19 cellular contexts compared by ENCODE assay signal in genomic region chr6:144845181-144845580, GRCh38.
"Had no signal": no experiment of that assay in that cellular context is flagged by ENCODE, and none has a peak within 500 bp of the region (broad histone marks: within the 10 kb centered on the region; RNA-seq: fewer than 3 reads in every experiment).

No MANE protein-coding gene starts in this region.

- H3K27ac ChIP-seq: dorsolateral prefrontal cortex, neural progenitor cell, pancreas, stomach, tibial artery, uterus had no signal

- DNase-seq: activated CD4-positive, alpha-beta T cell treated with anti-CD3 and anti-CD28 coated beads for 48 hours; activated CD8-positive, alpha-beta memory T cell treated with anti-CD3 and anti-CD28 coated beads, Interleukin-2, amount 50 U/mL, for 48 hours; activated CD8-positive, alpha-beta T cell treated with anti-CD3 and anti-CD28 coated beads, Interleukin-2, amount 10 ng/mL, durations not matched to agents 7 days and 5 days; activated naive CD4-positive, alpha-beta T cell; activated naive CD8-positive, alpha-beta T cell treated with anti-CD3 and anti-CD28 coated beads, Interleukin-2, amount 50 U/mL, for 24 hours; cerebellar nuclear complex; dorsolateral prefrontal cortex; hippocampal formation; pancreas; stomach; T-helper 17 cell; tibial artery; uterus had no signal

- H3K9me3 ChIP-seq: pancreas, stomach, tibial artery, uterus had no signal

- H3K9me3 Mint-ChIP-seq: activated naive CD8-positive, alpha-beta T cell treated with anti-CD3 and anti-CD28 coated beads, Interleukin-2, amount 50 U/mL, for 24 hours; activated T-helper 1 cell treated with anti-CD3 and anti-CD28 coated beads, Interleukin-12 subunit alpha, Interleukin-12 subunit beta, Interleukin-2, Interleukin-4 antibody, amounts not matched to agents 30 ng/mL and 10 ng/mL and 1 ng/mL, durations not matched to agents 14 hours and 24 hours and 36 hours; neural progenitor cell had no signal

- ATAC-seq: activated CD8-positive, alpha-beta T cell treated with anti-CD3 and anti-CD28 coated beads, Interleukin-2, amount 10 ng/mL, durations not matched to agents 7 days and 5 days; activated naive CD8-positive, alpha-beta T cell treated with anti-CD3 and anti-CD28 coated beads, Interleukin-2, amount 50 U/mL, for 24 hours; esophagus mucosa; pancreas; T-helper 17 cell; WTC11 had no signal

- H3K4me1 Mint-ChIP-seq: activated naive CD8-positive, alpha-beta T cell treated with anti-CD3 and anti-CD28 coated beads, Interleukin-2, amount 50 U/mL, for 24 hours had no signal

- H3K36me3 ChIP-seq: neural progenitor cell, uterus had no signal

- H3K27me3 ChIP-seq: dorsolateral prefrontal cortex, neural progenitor cell, pancreas, stomach, tibial artery, uterus had no signal

- H3K4me1 ChIP-seq: pancreas, stomach, uterus had no signal

- H3K27ac Mint-ChIP-seq: activated CD8-positive, alpha-beta T cell treated with anti-CD3 and anti-CD28 coated beads, Interleukin-2, amount 10 ng/mL, durations not matched to agents 7 days and 5 days; activated naive CD8-positive, alpha-beta T cell treated with anti-CD3 and anti-CD28 coated beads, Interleukin-2, amount 50 U/mL, for 24 hours; activated T-helper 1 cell treated with anti-CD3 and anti-CD28 coated beads, Interleukin-12 subunit alpha, Interleukin-12 subunit beta, Interleukin-2, Interleukin-4 antibody, amounts not matched to agents 30 ng/mL and 10 ng/mL and 1 ng/mL, durations not matched to agents 14 hours and 24 hours and 36 hours; neural progenitor cell; WTC11 had no signal

- H3K4me3 ChIP-seq: dorsolateral prefrontal cortex, neural progenitor cell, pancreas, skin epidermis, stomach, tibial artery, uterus had no signal

- H3K27me3 Mint-ChIP-seq: activated naive CD8-positive, alpha-beta T cell treated with anti-CD3 and anti-CD28 coated beads, Interleukin-2, amount 50 U/mL, for 24 hours; brain; T-helper 17 cell had no signal

- H3K4me3 Mint-ChIP-seq: activated CD8-positive, alpha-beta T cell treated with anti-CD3 and anti-CD28 coated beads, Interleukin-2, amount 10 ng/mL, durations not matched to agents 7 days and 5 days; activated naive CD8-positive, alpha-beta T cell treated with anti-CD3 and anti-CD28 coated beads, Interleukin-2, amount 50 U/mL, for 24 hours; activated T-helper 1 cell treated with anti-CD3 and anti-CD28 coated beads, Interleukin-12 subunit alpha, Interleukin-12 subunit beta, Interleukin-2, Interleukin-4 antibody, amounts not matched to agents 30 ng/mL and 10 ng/mL and 1 ng/mL, durations not matched to agents 14 hours and 24 hours and 36 hours; brain; neural progenitor cell; T-helper 17 cell; WTC11 had no signal
